ENCODE assay signal across 14 cellular contexts in genomic region chr16:54290203-54291106, GRCh38. TPM values are rescaled to one million over a fixed set of nuclear protein-coding genes. Genes with fewer than 3 reads are reported as not detected.
DNase-seq lines count a peak whose midpoint lies in the region; ATAC-seq and TF ChIP-seq lines count a peak whose summit lies in the region.
"Had no signal": no experiment of that assay in that cellular context is flagged by ENCODE, and none has a peak within 500 bp of the region (broad histone marks: within the 10 kb centered on the region; RNA-seq: fewer than 3 reads in every experiment).

No MANE protein-coding gene starts in this region.

- peaks cover 68% of the 10 kb centered on the region for H3K27me3 Mint-ChIP-seq in activated CD4-positive, alpha-beta T cell treated with anti-CD3 and anti-CD28 coated beads, Interleukin-2, amount 10 ng/mL, durations not matched to agents 7 days and 5 days

- H3K9me3 Mint-ChIP-seq in activated CD4-positive, alpha-beta T cell treated with anti-CD3 and anti-CD28 coated beads, Interleukin-2, amount 10 ng/mL, durations not matched to agents 7 days and 5 days, result no peaks in the 10 kb centered on the region
- H3K9me3 Mint-ChIP-seq: effector memory CD8-positive, alpha-beta T cell had no signal

- no CpG with 5 or more reads among the region's 60 CpGs for WGBS in iPS DF 6.9 (ENCODE audit: insufficient coverage, insufficient read length)

- CTCF ChIA-PET in activated CD4-positive, alpha-beta T cell treated with anti-CD3 and anti-CD28 coated beads, Interleukin-2, amount 10 ng/mL, durations not matched to agents 7 days and 5 days (lab: Charles Lee), result no interaction called here

- H3K27ac Mint-ChIP-seq in activated CD4-positive, alpha-beta T cell treated with anti-CD3 and anti-CD28 coated beads, Interleukin-2, amount 10 ng/mL, durations not matched to agents 7 days and 5 days, result peak overlapping the region; percentile 58
- H3K27ac Mint-ChIP-seq: effector memory CD8-positive, alpha-beta T cell; HFFc6 had no signal

- H3K36me3 ChIP-seq in iPS DF 6.9 (ENCODE audit: control insufficient read depth, insufficient read depth, low read length), result no peaks in the 10 kb centered on the region
- H3K36me3 ChIP-seq: uterus had no signal

- 0 out of 2 replicates have a peak, but pooled peaks cover 1% of the 10 kb centered on the region for H3K4me1 ChIP-seq in iPS DF 6.9 (ENCODE audit: control insufficient read depth, insufficient read depth, low read length)

- POLR2A ChIA-PET in activated CD4-positive, alpha-beta T cell treated with anti-CD3 and anti-CD28 coated beads, Interleukin-2, amount 10 ng/mL, durations not matched to agents 7 days and 5 days (lab: Charles Lee), result no interaction called here

- no peak for TF ChIP-seq CTCF in astrocyte of the cerebellum (IDR thresholded peaks at IDR 0.05; ENCODE audit: low read depth, low read length, missing control alignments)

- peaks cover 11% of the 10 kb centered on the region for H3K36me3 Mint-ChIP-seq in activated CD4-positive, alpha-beta T cell treated with anti-CD3 and anti-CD28 coated beads, Interleukin-2, amount 10 ng/mL, durations not matched to agents 7 days and 5 days (ENCODE audit: low read depth)

- no peak for DNase-seq in activated CD4-positive, alpha-beta T cell treated with anti-CD3 and anti-CD28 coated beads, Interleukin-2, amount 10 ng/mL, durations not matched to agents 7 days and 5 days
- DNase-seq in activated CD4-positive, alpha-beta T cell treated with anti-CD3 and anti-CD28 coated beads for 1 hour, result no peak
- DNase-seq in astrocyte of the cerebellum (ENCODE audit: low read depth) (no peak), iPS DF 6.9 (ENCODE audit: low read depth, low spot score) (no peak), retina (peak; percentile 79), NCI-H1930 (lab: John Stamatoyannopoulos, UW) (no peak), COLO668 (lab: John Stamatoyannopoulos, UW; ENCODE audit: unreplicated experiment) (no peak)
- DNase-seq: body of pancreas; effector memory CD8-positive, alpha-beta T cell; HFFc6; NCI-H2029 treated with DMSO at 0.1 percent for 48 hours; stimulated activated CD4-positive, alpha-beta T cell treated with anti-CD3 and anti-CD28 coated beads, Interleukin-4, amount 100 ng/mL, for 24 hours; uterus had no signal

- peaks cover 36% of the 10 kb centered on the region for H3K27me3 ChIP-seq in iPS DF 6.9 (ENCODE audit: control insufficient read depth, insufficient read depth, low read length)

- peak overlapping the region; percentile 22 for H3K4me3 ChIP-seq in astrocyte of the cerebellum (ENCODE audit: low read depth, low read length)
- H3K4me3 ChIP-seq in iPS DF 6.9 (ENCODE audit: low read length), result peak overlapping the region; percentile 23; the same call in 1 of the 2 replicates
- H3K4me3 ChIP-seq: body of pancreas, uterus had no signal

- no peaks in the 10 kb centered on the region for H3K9me3 ChIP-seq in iPS DF 6.9 (ENCODE audit: control insufficient read depth, insufficient read depth, low read length)
- H3K9me3 ChIP-seq: body of pancreas, uterus had no signal

- peak overlapping the region; percentile 16 for H3K4me3 Mint-ChIP-seq in activated CD4-positive, alpha-beta T cell treated with anti-CD3 and anti-CD28 coated beads, Interleukin-2, amount 10 ng/mL, durations not matched to agents 7 days and 5 days
- H3K4me3 Mint-ChIP-seq: effector memory CD8-positive, alpha-beta T cell; HFFc6 had no signal

- no peak for ATAC-seq in GM19023 (IDR thresholded peaks at IDR 0.05; ENCODE audit: unreplicated experiment)
- ATAC-seq: body of pancreas; effector memory CD8-positive, alpha-beta T cell had no signal

- in situ Hi-C loops in astrocyte of the cerebellum (cut with HindIII; ENCODE audit: low sequenced_read_pairs), result no loop called here

- peaks cover 11% of the 10 kb centered on the region for H3K4me1 Mint-ChIP-seq in activated CD4-positive, alpha-beta T cell treated with anti-CD3 and anti-CD28 coated beads, Interleukin-2, amount 10 ng/mL, durations not matched to agents 7 days and 5 days

- no peak overlapping the region for H3K27ac ChIP-seq in iPS DF 6.9 (ENCODE audit: low read length)
- H3K27ac ChIP-seq: body of pancreas, uterus had no signal

RNA-seq across cellular contexts. Expression of gene IRX3, which starts 3.9 kb away (rescaled TPM):
- not detected for total RNA-seq in activated CD4-positive, alpha-beta T cell treated with anti-CD3 and anti-CD28 coated beads, Interleukin-2, amount 10 ng/mL, durations not matched to agents 7 days and 5 days
